In genomic region chr14:102738373-102739189, GRCh38 we compare ENCODE assay signal across 19 cellular contexts. TPM values are rescaled to one million over a fixed set of nuclear protein-coding genes. Genes with fewer than 3 reads are reported as not detected.
DNase-seq lines count a peak whose midpoint lies in the region; ATAC-seq and TF ChIP-seq lines count a peak whose summit lies in the region.
"Had no signal": no experiment of that assay in that cellular context is flagged by ENCODE, and none has a peak within 500 bp of the region (broad histone marks: within the 10 kb centered on the region; RNA-seq: fewer than 3 reads in every experiment).

No MANE protein-coding gene starts in this region.

- H3K18ac ChIP-seq in neuronal stem cell (ENCODE audit: low read length) = no peak overlapping the region

- H3K4ac ChIP-seq in neuronal stem cell (ENCODE audit: low read length) = no peak overlapping the region

- no peak overlapping the region for H2BK120ac ChIP-seq in neuronal stem cell (ENCODE audit: low read depth, low read length)

- H3K4me1 Mint-ChIP-seq in WTC11 = no peaks in the 10 kb centered on the region

- H3K36me3 ChIP-seq in DND-41 (ENCODE audit: insufficient read depth, low read length) (no peaks in the 10 kb centered on the region), neuronal stem cell (replicated peaks in 1 of 2; ENCODE audit: control insufficient read depth in 2 of 2, insufficient read depth in 2 of 2, low read length in 2 of 2) (peaks cover 7 to 14% of the 10 kb centered on the region in 2 donors)
- H3K36me3 ChIP-seq: SJCRH30 had no signal

- H3K9ac ChIP-seq in DND-41 (ENCODE audit: low read depth, low read length) (no peak overlapping the region), neuronal stem cell (ENCODE audit: low read depth, low read length, poor library complexity) (no peak overlapping the region)

- ATAC-seq in DND-41 (ENCODE audit: insufficient read depth, low read depth) (0 out of 3 replicates have a peak, but pooled peaks have one; percentile 9), WTC11 (no peak), left colon (peak; percentile 24), GM21447 (IDR thresholded peaks at IDR 0.05; ENCODE audit: unreplicated experiment) (no peak), HG03025 (IDR thresholded peaks at IDR 0.05; ENCODE audit: low FRiP score, unreplicated experiment) (no peak), HG03095 (IDR thresholded peaks at IDR 0.05; ENCODE audit: unreplicated experiment) (no peak)
- ATAC-seq in activated CD4-positive, CD25-positive, alpha-beta regulatory T cell treated with anti-CD3 and anti-CD28 coated beads, Interleukin-2, amount 50 U/mL, for 24 hours = no peak

- H2BK5ac ChIP-seq in neuronal stem cell (ENCODE audit: low read length) = no peak overlapping the region

- H3K79me2 ChIP-seq in DND-41 (ENCODE audit: insufficient read depth, low read length) = no peaks in the 10 kb centered on the region

- no peak overlapping the region for H2BK12ac ChIP-seq in neuronal stem cell (ENCODE audit: low read length)

- H2BK15ac ChIP-seq in neuronal stem cell (ENCODE audit: low read length) = no peak overlapping the region

- no peak overlapping the region for H3K14ac ChIP-seq in neuronal stem cell (ENCODE audit: low read length)

- no peak overlapping the region for H2AK5ac ChIP-seq in neuronal stem cell (ENCODE audit: low read depth, low read length)

- no peak overlapping the region for H3K27ac ChIP-seq in DND-41 (ENCODE audit: low read length)
- no peak overlapping the region for H3K27ac ChIP-seq in neuronal stem cell (replicated peaks; ENCODE audit: low read length)
- H3K27ac ChIP-seq: SJCRH30 had no signal

- CTCF ChIA-PET in WTC11 (lab: Charles Lee) = interaction anchor here (0.8 to 1.9 kb wide), 2 partner anchors 44 to 214 kb away, joined by 4 read pairs; no protein-coding TSS in a partner anchor

- no CpG with 5 or more reads among the region's 11 CpGs for WGBS in neuronal stem cell (ENCODE audit: extremely low coverage in 2 of 2, insufficient read length in 2 of 2, insufficient replicate concordance in 1 of 2), 2 donors

- H3K9me3 ChIP-seq in DND-41 (ENCODE audit: insufficient read depth, low read length, severe bottlenecking) (peaks cover 16% of the 10 kb centered on the region), neuronal stem cell (replicated peaks in 1 of 2; ENCODE audit: control insufficient read depth in 2 of 2, insufficient read depth in 1 of 2, low read depth in 1 of 2, low read length in 2 of 2) (peaks cover 4 to 14% of the 10 kb centered on the region in 2 donors)

- TF ChIP-seq CTCF in DND-41 (IDR thresholded peaks at IDR 0.05; ENCODE audit: borderline replicate concordance, extremely low read depth, low read length, poor library complexity, severe bottlenecking) (no peak), WTC11 (IDR thresholded peaks at IDR 0.05) (no peak)

- no peaks in the 10 kb centered on the region for H4K20me1 ChIP-seq in DND-41 (ENCODE audit: insufficient read depth, low read length)

- no peak overlapping the region for H4K91ac ChIP-seq in neuronal stem cell (ENCODE audit: low read depth, low read length, poor library complexity)

- H3K27me3 ChIP-seq in DND-41 (ENCODE audit: insufficient read depth, low read length, poor library complexity) (no peaks in the 10 kb centered on the region), neuronal stem cell (ENCODE audit: control insufficient read depth in 3 of 3, insufficient read depth in 3 of 3, low read depth in 1 of 3, low read length in 3 of 3) (no peaks in the 10 kb centered on the region)
- H3K27me3 ChIP-seq: BE2C, SJCRH30 had no signal

- H3K23ac ChIP-seq in neuronal stem cell (ENCODE audit: low read depth, low read length, poor library complexity) = peak overlapping the region; percentile 59

- peaks cover 13% of the 10 kb centered on the region for H3K9me3 Mint-ChIP-seq in WTC11
- H3K9me3 Mint-ChIP-seq: CD4-positive, alpha-beta T cell had no signal

- H3K4me3 ChIP-seq in DND-41 (ENCODE audit: low read depth in 1 of 2, low read length in 2 of 2) (no peak overlapping the region), neuronal stem cell (ENCODE audit: low read length in 2 of 2) (peak overlapping the region in 1 of 2 donors; percentile 4)
- H3K4me3 ChIP-seq: SJCRH30 had no signal

- peak overlapping the region; percentile 53; the same call in 1 of the 2 replicates for H3K27ac Mint-ChIP-seq in WTC11
- H3K27ac Mint-ChIP-seq: CD4-positive, alpha-beta T cell had no signal

- H3K4me2 ChIP-seq in DND-41 (ENCODE audit: insufficient read depth, low read length) (no peak overlapping the region), neuronal stem cell (ENCODE audit: insufficient read depth, low read length, poor library complexity, severe bottlenecking) (no peak overlapping the region)

- H3K36me3 Mint-ChIP-seq in WTC11 = peaks cover 13% of the 10 kb centered on the region

- H3K79me1 ChIP-seq in neuronal stem cell (ENCODE audit: low read depth, low read length) = no peaks in the 10 kb centered on the region

- intact Hi-C loops in left colon (cut with DNase I, micrococcal nuclease) = no loop called here

- H3K27me3 Mint-ChIP-seq in WTC11 (ENCODE audit: low read depth) = no peaks in the 10 kb centered on the region
- H3K27me3 Mint-ChIP-seq: CD4-positive, alpha-beta T cell had no signal

- DNase-seq in DND-41 (no peak), WTC11 (ENCODE audit: low spot score) (no peak), left colon (no peak), neuronal stem cell (ENCODE audit: low spot score) (no peak)
- DNase-seq: BE2C; Caco-2; CD4-positive, alpha-beta T cell; GF-D8; NCI-H1105; NCI-H187; NCI-H2227 treated with DMSO at 0.1 percent for 48 hours; NCI-H524; NCI-H82; RPMI8226; SJCRH30 had no signal

- POLR2A ChIA-PET in WTC11 (lab: Charles Lee) = no interaction called here

- no peak overlapping the region for H2AFZ ChIP-seq in DND-41 (ENCODE audit: low read depth, low read length)
- no peak overlapping the region for H2AFZ ChIP-seq in neuronal stem cell (ENCODE audit: low read length)

- no peaks in the 10 kb centered on the region for H3K4me1 ChIP-seq in DND-41 (ENCODE audit: insufficient read depth, low read length)
- H3K4me1 ChIP-seq in neuronal stem cell (ENCODE audit: control insufficient read depth in 2 of 2, insufficient read depth in 1 of 2, low read depth in 1 of 2, low read length in 2 of 2) = no peaks in the 10 kb centered on the region
- H3K4me1 ChIP-seq: BE2C, Caco-2, SJCRH30 had no signal

- no peak overlapping the region for H3K4me3 Mint-ChIP-seq in WTC11
- H3K4me3 Mint-ChIP-seq: CD4-positive, alpha-beta T cell had no signal

- peak overlapping the region; percentile 7 for H4K8ac ChIP-seq in neuronal stem cell (ENCODE audit: low read depth, low read length)

TF ChIP-seq in WTC11, 78 proteins besides CTCF, POLR2A, EP300 and RAD21 (continues in another document):
- TF ChIP-seq CREB1 (CRISPR knock-in tag; IDR thresholded peaks at IDR 0.05) (no peak), ZNF138 (CRISPR knock-in tag; conservative IDR thresholded peaks at IDR 0.05) (no peak), ZNF532 (CRISPR knock-in tag; IDR thresholded peaks at IDR 0.05; ENCODE audit: borderline replicate concordance) (no peak), GABPB1 (CRISPR knock-in tag; IDR thresholded peaks at IDR 0.05) (no peak), E2F4 (CRISPR knock-in tag; IDR thresholded peaks at IDR 0.05; ENCODE audit: borderline replicate concordance, low read depth) (no peak), GRHL2 (CRISPR knock-in tag; IDR thresholded peaks at IDR 0.05; ENCODE audit: insufficient replicate concordance, severe bottlenecking) (no peak), ZNF671 (CRISPR knock-in tag; IDR thresholded peaks at IDR 0.05) (no peak), NFYB (CRISPR knock-in tag; conservative IDR thresholded peaks at IDR 0.05; ENCODE audit: low read depth) (no peak), PRRX2 (CRISPR knock-in tag; IDR thresholded peaks at IDR 0.05) (no peak)

RNA-seq across cellular contexts. Expression of gene TRAF3, which starts 38.7 kb away (rescaled TPM):
- total RNA-seq in WTC11 (2021) = 8.2 to 11.2 TPM (median 9.6 TPM) in 3 replicates
- 10 to 100 TPM; 22.6 to 31.6 TPM for total RNA-seq in left colon
- polyA plus RNA-seq in neuronal stem cell (2013, experiment 1 of 2) = 16.4 TPM
- 16.2 TPM for polyA plus RNA-seq in neuronal stem cell (2013, experiment 2 of 2)

Comparison
In these comparisons a context has a peak if more than half of its experiments do, and no peak if none do; other contexts are left out.
1. ATAC-seq: peak in DND-41 (single experiment) and left colon (single experiment); none in WTC11 (single experiment), GM21447 (single experiment), HG03025 (single experiment), activated CD4-positive, CD25-positive, alpha-beta regulatory T cell treated with anti-CD3 and anti-CD28 coated beads, Interleukin-2, amount 50 U/mL, for 24 hours (0 of 2) and HG03095 (single experiment).